Comparison of ENCODE assay signal across 1 cellular context in genomic region chr12:57166971-57167371, GRCh38.
TF ChIP-seq lines count a peak whose summit lies in the region.

No MANE protein-coding gene starts in this region.

TF ChIP-seq in IMR-90, 13 proteins besides CTCF, POLR2A, EP300 and RAD21 (continued from another document):
- TF ChIP-seq USF2 (IDR thresholded peaks at IDR 0.05; ENCODE audit: low read depth, low read length) = no peak
- no peak for TF ChIP-seq CEBPB (IDR thresholded peaks at IDR 0.05; ENCODE audit: low read depth, low read length)
